17 cellular contexts compared by ENCODE assay signal in genomic region chr1:244989813-244990212, GRCh38.
A peak's percentile ranks its signal among the peaks of the same experiment; 100 is the strongest.
DNase-seq lines count a peak whose midpoint lies in the region; ATAC-seq and TF ChIP-seq lines count a peak whose summit lies in the region.
"Had no signal": no experiment of that assay in that cellular context is flagged by ENCODE, and none has a peak within 500 bp of the region (broad histone marks: within the 10 kb centered on the region; RNA-seq: fewer than 3 reads in every experiment).

No MANE protein-coding gene starts in this region.

- no peaks in the 10 kb centered on the region for H3K4me1 Mint-ChIP-seq in neural crest cell

- DNase-seq in GM23248: peak; percentile 59
- peak; percentile 46 for DNase-seq in RWPE1 (ENCODE audit: low spot score)
- no peak for DNase-seq in epithelial cell of prostate (ENCODE audit: low read depth, low spot score)
- DNase-seq in neural crest cell (ENCODE audit: low read depth, low spot score): no peak
- no peak for DNase-seq in activated naive CD4-positive, alpha-beta T cell treated with Interleukin-2 at 50 U/mL for 16 hours
- no peak for DNase-seq in upper lobe of right lung
- DNase-seq: activated CD4-positive, alpha-beta T cell treated with anti-CD3 and anti-CD28 coated beads for 4 hours; activated CD8-positive, alpha-beta memory T cell treated with anti-CD3 and anti-CD28 coated beads, Interleukin-2, amount 50 U/mL, for 48 hours; activated naive CD4-positive, alpha-beta T cell; C1 segment of cervical spinal cord; foreskin melanocyte; NCI-H187 treated with DMSO at 0.1 percent for 48 hours; NCI-H510A; pancreas; stimulated activated CD4-positive, alpha-beta T cell treated with anti-CD3 and anti-CD28 coated beads, Interleukin-4, amount 100 ng/mL, for 24 hours had no signal

- no peaks in the 10 kb centered on the region for H3K9me3 ChIP-seq in GM23248 (ENCODE audit: low read depth)
- no peaks in the 10 kb centered on the region for H3K9me3 ChIP-seq in upper lobe of right lung
- H3K9me3 ChIP-seq: pancreas had no signal

- H3K9ac ChIP-seq in GM23248: no peak overlapping the region

- no peaks in the 10 kb centered on the region for H3K9me2 ChIP-seq in GM23248 (ENCODE audit: insufficient read depth)

- intact Hi-C loops in upper lobe of right lung (cut with DNase I): no loop called here

- CTCF ChIA-PET in RWPE1 (lab: Yijun Ruan, JAX): no interaction called here

- H3K27me3 ChIP-seq in GM23248 (replicated peaks; ENCODE audit: insufficient read depth): no peaks in the 10 kb centered on the region
- no peaks in the 10 kb centered on the region for H3K27me3 ChIP-seq in upper lobe of right lung
- H3K27me3 ChIP-seq: pancreas had no signal

- no peak overlapping the region for H3K4me3 ChIP-seq in GM23248
- no peak overlapping the region for H3K4me3 ChIP-seq in upper lobe of right lung
- H3K4me3 ChIP-seq: pancreas had no signal

- H3K36me3 Mint-ChIP-seq in neural crest cell (ENCODE audit: low read depth): peaks cover 24% of the 10 kb centered on the region

- no peaks in the 10 kb centered on the region for H3K9me3 Mint-ChIP-seq in neural crest cell
- H3K9me3 Mint-ChIP-seq: dendritic cell treated with granulocyte-macrophage colony-stimulating factor and Interleukin-4, amounts not matched to agents 40 ng/mL and 50 ng/mL, for 4 days had no signal

- no peaks in the 10 kb centered on the region for H3F3A ChIP-seq in GM23248 (ENCODE audit: insufficient read depth)

- no peaks in the 10 kb centered on the region for H3K27me3 Mint-ChIP-seq in neural crest cell (ENCODE audit: low read depth)
- H3K27me3 Mint-ChIP-seq: dendritic cell treated with granulocyte-macrophage colony-stimulating factor and Interleukin-4, amounts not matched to agents 40 ng/mL and 50 ng/mL, for 4 days had no signal

- peak overlapping the region; percentile 79 for H3K27ac Mint-ChIP-seq in neural crest cell (ENCODE audit: unreplicated experiment)
- H3K27ac Mint-ChIP-seq: dendritic cell treated with granulocyte-macrophage colony-stimulating factor and Interleukin-4, amounts not matched to agents 40 ng/mL and 50 ng/mL, for 4 days had no signal

- H3K36me3 ChIP-seq in GM23248 (ENCODE audit: low read depth): no peaks in the 10 kb centered on the region
- no peaks in the 10 kb centered on the region for H3K36me3 ChIP-seq in upper lobe of right lung
- H3K36me3 ChIP-seq: pancreas had no signal

- H3K79me2 ChIP-seq in GM23248 (ENCODE audit: insufficient read depth): no peaks in the 10 kb centered on the region

- H4K20me1 ChIP-seq in GM23248 (ENCODE audit: insufficient read depth): no peaks in the 10 kb centered on the region

- in situ Hi-C loops in GM23248 (cut with MboI): no loop called here

- H3K4me1 ChIP-seq in GM23248 (ENCODE audit: insufficient read depth) (peaks cover 12% of the 10 kb centered on the region; the same call in 1 of the 2 replicates), upper lobe of right lung (no peaks in the 10 kb centered on the region)
- H3K4me1 ChIP-seq: pancreas had no signal

- H3K4me3 Mint-ChIP-seq in neural crest cell: no peak overlapping the region
- H3K4me3 Mint-ChIP-seq: dendritic cell treated with granulocyte-macrophage colony-stimulating factor and Interleukin-4, amounts not matched to agents 40 ng/mL and 50 ng/mL, for 4 days had no signal

- no peak for TF ChIP-seq CTCF in RWPE1 (conservative IDR thresholded peaks at IDR 0.05; ENCODE audit: low read depth)
- no peak for TF ChIP-seq CTCF in neural crest cell (conservative IDR thresholded peaks at IDR 0.05)
- no peak for TF ChIP-seq CTCF in upper lobe of right lung (IDR thresholded peaks at IDR 0.05)

- H3K4me2 ChIP-seq in GM23248 (ENCODE audit: unreplicated experiment): no peak overlapping the region

- ATAC-seq in GM18498 (IDR thresholded peaks at IDR 0.05; ENCODE audit: unreplicated experiment): no peak
- no peak for ATAC-seq in upper lobe of right lung
- ATAC-seq: pancreas had no signal

- POLR2A ChIA-PET in RWPE1 (lab: Yijun Ruan, JAX; ENCODE audit: low non-redundant PET): no interaction called here

- 84 to 85% methylated on average over 7 of the region's 7 CpGs for WGBS in GM23248 (ENCODE audit: low coverage in 1 of 2, low lambda C conversion rate in 2 of 2, missing lambda C conversion rate in 2 of 2), 2 experiments

- no peak overlapping the region for H3K27ac ChIP-seq in GM23248
- no peak overlapping the region for H3K27ac ChIP-seq in RWPE1
- H3K27ac ChIP-seq in epithelial cell of prostate: peak overlapping the region; percentile 41
- H3K27ac ChIP-seq in upper lobe of right lung: no peak overlapping the region
- H3K27ac ChIP-seq: pancreas had no signal

- 0 out of 2 replicates have a peak overlapping the region, but pooled peaks have one; percentile 2 for H2AFZ ChIP-seq in GM23248

Comparison
In these comparisons a context has a peak if more than half of its experiments do, and no peak if none do; other contexts are left out.
1. DNase-seq: peak in GM23248 (single experiment) and RWPE1 (single experiment); none in epithelial cell of prostate (single experiment), neural crest cell (single experiment), activated naive CD4-positive, alpha-beta T cell treated with Interleukin-2 at 50 U/mL for 16 hours (single experiment) and upper lobe of right lung (single experiment).